In genomic region chr1:239368436-239369109, GRCh38 we compare ENCODE assay signal across 26 cellular contexts. TPM values are rescaled to one million over a fixed set of nuclear protein-coding genes. Genes with fewer than 3 reads are reported as not detected.
DNase-seq lines count a peak whose midpoint lies in the region; ATAC-seq and TF ChIP-seq lines count a peak whose summit lies in the region.
"Had no signal": no experiment of that assay in that cellular context is flagged by ENCODE, and none has a peak within 500 bp of the region (broad histone marks: within the 10 kb centered on the region; RNA-seq: fewer than 3 reads in every experiment).

No MANE protein-coding gene starts in this region.

- peak; percentile 31 for DNase-seq in A172 (ENCODE audit: low spot score)
- peak; percentile 41 for DNase-seq in SK-N-DZ (ENCODE audit: low spot score)
- DNase-seq in epithelial cell of prostate (ENCODE audit: low read depth, low spot score): peak; percentile 52
- DNase-seq in neuronal stem cell (ENCODE audit: low spot score): no peak
- DNase-seq in NCI-H146 treated with DMSO at 0.1 percent for 48 hours (lab: John Stamatoyannopoulos, UW; ENCODE audit: unreplicated experiment): no peak
- DNase-seq in DMS 273 treated with DMSO at 0.1 percent for 48 hours (lab: John Stamatoyannopoulos, UW): no peak
- DNase-seq in GM10266 (ENCODE audit: extremely low spot score): no peak
- DNase-seq: activated CD4-positive, alpha-beta T cell treated with anti-CD3 and anti-CD28 coated beads for 36 hours; activated CD8-positive, alpha-beta T cell treated with anti-CD3 and anti-CD28 coated beads, Interleukin-2, amount 10 ng/mL, durations not matched to agents 7 days and 5 days; activated effector memory CD4-positive, alpha-beta T cell treated with Interleukin-2 at 50 U/mL for 16 hours; CD4-positive, alpha-beta memory T cell; MG63; NCI-H345; NCI-H774; RPMI8226; sigmoid colon; stimulated activated CD4-positive, alpha-beta T cell treated with anti-CD3 and anti-CD28 coated beads, Interleukin-15, amount 100 ng/mL, for 24 hours; stimulated activated naive B cell treated with anti-CD40 and anti-IgM and Interleukin-4, amounts not matched to agents 10 μg/mL and 1 μg/mL and 100 μg/mL, for 72 hours had no signal

- H3K23ac ChIP-seq in neuronal stem cell (ENCODE audit: low read depth, low read length, poor library complexity): no peak overlapping the region

- no peak overlapping the region for H2AFZ ChIP-seq in neuronal stem cell (ENCODE audit: low read length)

- H2BK12ac ChIP-seq in neuronal stem cell (ENCODE audit: low read length): no peak overlapping the region

- peak overlapping the region; percentile 30 for H3K9ac ChIP-seq in neuronal stem cell (ENCODE audit: low read depth, low read length, poor library complexity)

- H2BK15ac ChIP-seq in neuronal stem cell (ENCODE audit: low read length): no peak overlapping the region

- no peak for ATAC-seq in HG02623 (IDR thresholded peaks at IDR 0.05; ENCODE audit: unreplicated experiment)
- ATAC-seq: activated CD4-positive, alpha-beta T cell treated with anti-CD3 and anti-CD28 coated beads for 36 hours; activated CD8-positive, alpha-beta T cell treated with anti-CD3 and anti-CD28 coated beads, Interleukin-2, amount 10 ng/mL, durations not matched to agents 7 days and 5 days; K562; stimulated activated naive B cell treated with anti-CD40 and anti-IgM and Interleukin-4, amounts not matched to agents 10 μg/mL and 1 μg/mL and 100 μg/mL, for 72 hours had no signal

- H3K4me3 ChIP-seq in neuronal stem cell (ENCODE audit: low read length in 2 of 2): no peak overlapping the region
- H3K4me3 ChIP-seq: K562, lung, MG63, prostate gland, sigmoid colon, SK-N-MC had no signal

- H4K8ac ChIP-seq in neuronal stem cell (ENCODE audit: low read depth, low read length): no peak overlapping the region

- H3K18ac ChIP-seq in neuronal stem cell (ENCODE audit: low read length): no peak overlapping the region

- no peak overlapping the region for H3K4ac ChIP-seq in neuronal stem cell (ENCODE audit: low read length)

- H4K91ac ChIP-seq in neuronal stem cell (ENCODE audit: low read depth, low read length, poor library complexity): no peak overlapping the region

- H3K9me3 ChIP-seq in neuronal stem cell (replicated peaks in 1 of 2; ENCODE audit: control insufficient read depth in 2 of 2, insufficient read depth in 1 of 2, low read depth in 1 of 2, low read length in 2 of 2): peaks cover 0 to 2% of the 10 kb centered on the region in 2 donors
- H3K9me3 ChIP-seq: MG63, neutrophil, prostate gland, sigmoid colon had no signal

- no peak overlapping the region for H2AK5ac ChIP-seq in neuronal stem cell (ENCODE audit: low read depth, low read length)

- WGBS in neuronal stem cell (ENCODE audit: extremely low coverage in 2 of 2, insufficient read length in 2 of 2, insufficient replicate concordance in 1 of 2), 2 donors: no CpG with 5 or more reads among the region's 7 CpGs

- H3K27me3 ChIP-seq in neuronal stem cell (ENCODE audit: control insufficient read depth in 3 of 3, insufficient read depth in 3 of 3, low read depth in 1 of 3, low read length in 3 of 3): peaks cover 0 to 1% (median 0%) of the 10 kb centered on the region in 3 experiments
- H3K27me3 ChIP-seq: neutrophil, sigmoid colon had no signal

- H2BK5ac ChIP-seq in neuronal stem cell (ENCODE audit: low read length): no peak overlapping the region

- no peak for TF ChIP-seq CTCF in GM10266 (IDR thresholded peaks at IDR 0.05; ENCODE audit: control insufficient read depth, insufficient read depth, low read depth, missing control alignments)

- H3K4me2 ChIP-seq in neuronal stem cell (ENCODE audit: insufficient read depth, low read length, poor library complexity, severe bottlenecking): no peak overlapping the region

- H3K79me1 ChIP-seq in neuronal stem cell (ENCODE audit: low read depth, low read length): no peaks in the 10 kb centered on the region

- H3K36me3 ChIP-seq in neuronal stem cell (replicated peaks in 1 of 2; ENCODE audit: control insufficient read depth in 2 of 2, insufficient read depth in 2 of 2, low read length in 2 of 2): no peaks in the 10 kb centered on the region
- H3K36me3 ChIP-seq: MG63, neutrophil, prostate gland, sigmoid colon had no signal

- H3K27ac ChIP-seq in epithelial cell of prostate (no peak overlapping the region), neuronal stem cell (replicated peaks; ENCODE audit: low read length) (no peak overlapping the region)
- H3K27ac ChIP-seq: neutrophil, prostate gland, sigmoid colon, SK-N-MC had no signal

- no peak overlapping the region for H3K14ac ChIP-seq in neuronal stem cell (ENCODE audit: low read length)

- peaks cover 0 to 2% of the 10 kb centered on the region in 2 donors for H3K4me1 ChIP-seq in neuronal stem cell (ENCODE audit: control insufficient read depth in 2 of 2, insufficient read depth in 1 of 2, low read depth in 1 of 2, low read length in 2 of 2)
- H3K4me1 ChIP-seq: prostate gland, sigmoid colon had no signal

- H2BK120ac ChIP-seq in neuronal stem cell (ENCODE audit: low read depth, low read length): no peak overlapping the region

RNA-seq across cellular contexts. Expression of gene CHRM3, which starts 17.8 kb away (rescaled TPM):
- 1.3 and 5.1 TPM in 2 replicates for total RNA-seq in A172 (2014; rRNA removed; shearing (Covaris generic))
- 0.63 and 1.3 TPM in 2 replicates for polyA plus RNA-seq in SK-N-DZ (2014; cell fraction: cytosol; rRNA removed)
- polyA plus RNA-seq in SK-N-DZ (2014; cell fraction: nucleus; rRNA removed): 0.14 and 0.56 TPM in 2 replicates
- 0.54 TPM for polyA plus RNA-seq in neuronal stem cell (2013, experiment 1 of 2)
- polyA plus RNA-seq in neuronal stem cell (2013, experiment 2 of 2): 0.71 TPM
- total RNA-seq: activated CD8-positive, alpha-beta T cell treated with anti-CD3 and anti-CD28 coated beads, Interleukin-2, amount 10 ng/mL, durations not matched to agents 7 days and 5 days; endothelial cell of umbilical vein had no signal
- polyA plus RNA-seq: endothelial cell of umbilical vein, keratinocyte had no signal

Comparison
In these comparisons a context has a peak if more than half of its experiments do, and no peak if none do; other contexts are left out.
1. DNase-seq: peak in A172 (single experiment), SK-N-DZ (single experiment) and epithelial cell of prostate (single experiment); none in neuronal stem cell (single experiment), NCI-H146 treated with DMSO at 0.1 percent for 48 hours (single experiment), DMS 273 treated with DMSO at 0.1 percent for 48 hours (single experiment) and GM10266 (single experiment).